25 cellular contexts compared by ENCODE assay signal in genomic region chr22:35509451-35509850, GRCh38. TPM values are rescaled to one million over a fixed set of nuclear protein-coding genes. Genes with fewer than 3 reads are reported as not detected.
"Had no signal": no experiment of that assay in that cellular context is flagged by ENCODE, and none has a peak within 500 bp of the region (broad histone marks: within the 10 kb centered on the region; RNA-seq: fewer than 3 reads in every experiment).

No MANE protein-coding gene starts in this region.

- H3K9ac ChIP-seq: KMS-11 had no signal

- H3K9me3 Mint-ChIP-seq: IgD-negative memory B cell had no signal

- H3K4me2 ChIP-seq: KMS-11 had no signal

- H3K4me3 Mint-ChIP-seq: IgD-negative memory B cell had no signal

- DNase-seq: Kasumi-1, MM.1S, NCI-H1048, NCI-H1105, NCI-H1436, NCI-H187, NCI-H2029, NCI-H2081 treated with DMSO at 0.1 percent for 48 hours, NCI-H2171, NCI-H226, NCI-H446, NCI-H510A, NCI-H524 treated with DMSO at 0.1 percent for 48 hours, NCI-H69, NCI-H774, Right ventricle myocardium superior, RPMI8226, SIG-M5 had no signal

- H3K9me3 ChIP-seq: SJSA1 had no signal

- H3K36me3 ChIP-seq: SJSA1 had no signal

- H3K4me3 ChIP-seq: K562, SJSA1, SK-N-MC had no signal

- ATAC-seq: HepG2, K562 had no signal

- H3K27ac ChIP-seq: KMS-11, SJSA1, SK-N-MC had no signal

RNA-seq across cellular contexts. Expression of gene RASD2, which starts 31.2 kb away (rescaled TPM):
- total RNA-seq: HepG2, HT1080, SJSA1 had no signal
- polyA plus RNA-seq: HepG2, IgD-negative memory B cell, K562 had no signal
